In genomic region chr7:114418117-114418516, GRCh38 we compare ENCODE assay signal across 1 cellular context.
TF ChIP-seq lines count a peak whose summit lies in the region.

No MANE protein-coding gene starts in this region.

TF ChIP-seq in HEK293, 187 proteins besides CTCF, POLR2A, EP300 and RAD21 (continued from another document and continues in another):
- TF ChIP-seq ZNF202 (tag by site-specific recombination; IDR thresholded peaks at IDR 0.05; ENCODE audit: borderline replicate concordance): no peak
- TF ChIP-seq REST (tag by site-specific recombination; IDR thresholded peaks at IDR 0.05): no peak
- TF ChIP-seq HOXC10 (CRISPR knock-in tag; IDR thresholded peaks at IDR 0.05): no peak
- TF ChIP-seq ZNF140 (tag by site-specific recombination; IDR thresholded peaks at IDR 0.05): no peak
- peak; percentile 91 for TF ChIP-seq OSR2 (tag by site-specific recombination; IDR thresholded peaks at IDR 0.05)
- TF ChIP-seq ZNF366 (tag by site-specific recombination; conservative IDR thresholded peaks at IDR 0.05): peak; percentile 95
- TF ChIP-seq HIC1 (tag by site-specific recombination; IDR thresholded peaks at IDR 0.05): peak; percentile 79
- TF ChIP-seq ZSCAN23 (tag by site-specific recombination; IDR thresholded peaks at IDR 0.05): peak; percentile 91
- TF ChIP-seq KLF1 (tag by site-specific recombination; IDR thresholded peaks at IDR 0.05): no peak
- no peak for TF ChIP-seq ZBTB26 (tag by site-specific recombination; optimal IDR thresholded peaks at IDR 0.05)
- peak; percentile 56; the same call in 1 of the 2 replicates for TF ChIP-seq KLF16 (tag by site-specific recombination; IDR thresholded peaks at IDR 0.05)
- TF ChIP-seq YY2 (tag by site-specific recombination; IDR thresholded peaks at IDR 0.05): no peak
- TF ChIP-seq KLF8 (tag by site-specific recombination; IDR thresholded peaks at IDR 0.05): peak; percentile 60
- no peak for TF ChIP-seq PBX3 (CRISPR knock-in tag; IDR thresholded peaks at IDR 0.05)
- TF ChIP-seq ZEB2 (tag by site-specific recombination; IDR thresholded peaks at IDR 0.05): peak; percentile 99
- peak; percentile 65 for TF ChIP-seq ZNF664 (tag by site-specific recombination; IDR thresholded peaks at IDR 0.05)
- TF ChIP-seq ZNF585B (tag by site-specific recombination; IDR thresholded peaks at IDR 0.05): no peak
- no peak for TF ChIP-seq ZBTB10 (tag by site-specific recombination; IDR thresholded peaks at IDR 0.05)
- TF ChIP-seq ZNF777 (tag by site-specific recombination; IDR thresholded peaks at IDR 0.05; ENCODE audit: borderline replicate concordance): no peak
- peak; percentile 88 for TF ChIP-seq INSM2 (tag by site-specific recombination; IDR thresholded peaks at IDR 0.05)
- no peak for TF ChIP-seq ZNF274 (IDR thresholded peaks at IDR 0.05; ENCODE audit: low read length)
- no peak for TF ChIP-seq ZNF274 (tag by site-specific recombination; IDR thresholded peaks at IDR 0.05; ENCODE audit: borderline replicate concordance)
- TF ChIP-seq ZNF645 (tag by site-specific recombination; IDR thresholded peaks at IDR 0.05): peak; percentile 65; the same call in 1 of the 2 replicates
- peak; percentile 61 for TF ChIP-seq ZBTB8A (tag by site-specific recombination; IDR thresholded peaks at IDR 0.05)
- peak; percentile 52; the same call in 1 of the 2 replicates for TF ChIP-seq ZNF76 (tag by site-specific recombination; IDR thresholded peaks at IDR 0.05; ENCODE audit: borderline replicate concordance, low read depth)
- TF ChIP-seq ZNF571 (tag by site-specific recombination; IDR thresholded peaks at IDR 0.05): no peak
- peak; percentile 84; the same call in 1 of the 2 replicates for TF ChIP-seq ZSCAN30 (tag by site-specific recombination; IDR thresholded peaks at IDR 0.05)
- peak; percentile 78 for TF ChIP-seq PRDM4 (tag by site-specific recombination; IDR thresholded peaks at IDR 0.05)
- TF ChIP-seq ZNF624 (tag by site-specific recombination; IDR thresholded peaks at IDR 0.05): no peak
- TF ChIP-seq GFI1B (tag by site-specific recombination; IDR thresholded peaks at IDR 0.05): peak; percentile 72
- no peak for TF ChIP-seq ZNF423 (tag by site-specific recombination; IDR thresholded peaks at IDR 0.05)
- peak; percentile 57; the same call in 1 of the 2 replicates for TF ChIP-seq ZNF610 (tag by site-specific recombination; IDR thresholded peaks at IDR 0.05; ENCODE audit: borderline replicate concordance)
- TF ChIP-seq GLI4 (tag by site-specific recombination; IDR thresholded peaks at IDR 0.05): no peak
- TF ChIP-seq ZNF830 (tag by site-specific recombination; IDR thresholded peaks at IDR 0.05; ENCODE audit: low read depth): no peak
- no peak for TF ChIP-seq PRDM1 (tag by site-specific recombination; IDR thresholded peaks at IDR 0.05)
- TF ChIP-seq ZNF768 (tag by site-specific recombination; IDR thresholded peaks at IDR 0.05): no peak
- TF ChIP-seq ZBTB11 (tag by site-specific recombination; conservative IDR thresholded peaks at IDR 0.05; ENCODE audit: low read depth): no peak
- no peak for TF ChIP-seq EGR2 (tag by site-specific recombination; IDR thresholded peaks at IDR 0.05; ENCODE audit: low read depth)
- peak; percentile 92 for TF ChIP-seq ZNF24 (tag by site-specific recombination; IDR thresholded peaks at IDR 0.05)
- no peak for TF ChIP-seq ZSCAN16 (tag by site-specific recombination; IDR thresholded peaks at IDR 0.05)
- no peak for TF ChIP-seq ZBTB1 (tag by site-specific recombination; IDR thresholded peaks at IDR 0.05)
- TF ChIP-seq ZNF654 (tag by site-specific recombination; IDR thresholded peaks at IDR 0.05; ENCODE audit: low read depth): no peak
- no peak for TF ChIP-seq ZNF473 (tag by site-specific recombination; IDR thresholded peaks at IDR 0.05)
- TF ChIP-seq KLF9 (tag by site-specific recombination; IDR thresholded peaks at IDR 0.05; ENCODE audit: low read depth): 0 out of 2 replicates have a peak, but pooled peaks have one; percentile 39
- TF ChIP-seq ZFHX2 (tag by site-specific recombination; conservative IDR thresholded peaks at IDR 0.05): no peak
